ENCODE assay signal across 8 cellular contexts in genomic region chr12:94262228-94263010, GRCh38.
A peak's percentile ranks its signal among the peaks of the same experiment; 100 is the strongest.
DNase-seq lines count a peak whose midpoint lies in the region; ATAC-seq and TF ChIP-seq lines count a peak whose summit lies in the region.

No MANE protein-coding gene starts in this region.

- peak overlapping the region; percentile 39 for H3K27ac ChIP-seq in RWPE1
- H3K27ac ChIP-seq in prostate gland, result peak overlapping the region; percentile 65 to 73

- intact Hi-C loops in prostate gland (cut with DNase I), result no loop called here

- H3K4me3 ChIP-seq in prostate gland, result peak overlapping the region; percentile 42

- ATAC-seq in GM19328 (IDR thresholded peaks at IDR 0.05; ENCODE audit: unreplicated experiment) (peak; percentile 50), HG03520 (IDR thresholded peaks at IDR 0.05; ENCODE audit: unreplicated experiment) (peak; percentile 40)

- TF ChIP-seq POLR2A in prostate gland (IDR thresholded peaks at IDR 0.05), result no peak

- POLR2A ChIA-PET in RWPE1 (lab: Yijun Ruan, JAX; ENCODE audit: low non-redundant PET), result no interaction called here

- no peaks in the 10 kb centered on the region for H3K4me1 ChIP-seq in prostate gland (replicated peaks)

- H3K36me3 ChIP-seq in prostate gland, result no peaks in the 10 kb centered on the region

- WGBS in prostate gland, result 26% methylated on average over 17 of the region's 17 CpGs

- H3K9me3 ChIP-seq in prostate gland, result no peaks in the 10 kb centered on the region

- TF ChIP-seq CTCF in RWPE1 (conservative IDR thresholded peaks at IDR 0.05; ENCODE audit: low read depth) (no peak), prostate gland (IDR thresholded peaks at IDR 0.05) (no peak)

- CTCF ChIA-PET in RWPE1 (lab: Yijun Ruan, JAX), result interaction anchor here (0.5 kb wide), 1 partner anchor 58 kb away, joined by 4 read pairs; no protein-coding TSS in a partner anchor

- H3K27me3 ChIP-seq in prostate gland (replicated peaks; ENCODE audit: insufficient read depth), result no peaks in the 10 kb centered on the region

- DNase-seq in Ammon's horn (ENCODE audit: low spot score) (peak; percentile 86), RWPE1 (ENCODE audit: low spot score) (peak; percentile 76), globus pallidus (ENCODE audit: low spot score) (peak; percentile 74), prostate gland (ENCODE audit: low spot score) (peak; percentile 57), ureter (ENCODE audit: low spot score) (peak; percentile 87)
- peak; percentile 74 for DNase-seq in activated naive CD4-positive, alpha-beta T cell treated with Interleukin-2 at 50 U/mL for 16 hours

Comparison
In these comparisons a context has a peak if more than half of its experiments do, and no peak if none do; other contexts are left out.
1. Peak in every context shown above with its lines: DNase-seq, ATAC-seq, H3K4me3 ChIP-seq and H3K27ac ChIP-seq.